32 cellular contexts compared by ENCODE assay signal in genomic region chr17:31880311-31880710, GRCh38. TPM values are rescaled to one million over a fixed set of nuclear protein-coding genes. Genes with fewer than 3 reads are reported as not detected.
DNase-seq lines count a peak whose midpoint lies in the region; ATAC-seq, FAIRE-seq and TF ChIP-seq lines count a peak whose summit lies in the region.
"Had no signal": no experiment of that assay in that cellular context is flagged by ENCODE, and none has a peak within 500 bp of the region (broad histone marks: within the 10 kb centered on the region; RNA-seq: fewer than 3 reads in every experiment).

No MANE protein-coding gene starts in this region.

- DNase-seq in activated CD4-positive, alpha-beta T cell treated with anti-CD3 and anti-CD28 coated beads for 36 hours = no peak
- no peak for DNase-seq in activated CD4-positive, alpha-beta T cell treated with anti-CD3 and anti-CD28 coated beads for 1 hour
- DNase-seq in nephron progenitor cell (no peak), small intestine (no peak), T1000 (lab: John Stamatoyannopoulos, UW) (no peak), KG1 (lab: John Stamatoyannopoulos, UW) (no peak)
- DNase-seq: 8988T; activated CD4-positive, CD25-positive, alpha-beta regulatory T cell treated with anti-CD3 and anti-CD28 coated beads, Interleukin-2, amount 50 U/mL, for 72 hours; activated CD8-positive, alpha-beta memory T cell treated with anti-CD3 and anti-CD28 coated beads for 24 hours; anterior cingulate cortex; CD4-positive, CD25-positive, alpha-beta regulatory T cell; colonic mucosa; DND-41; effector memory CD4-positive, alpha-beta T cell; erythroblast; Kasumi-1; mesendoderm; NCI-H1417 treated with DMSO at 0.1 percent for 48 hours; NCI-H2029 treated with DMSO at 0.1 percent for 48 hours; NCI-H524 treated with DMSO at 0.1 percent for 48 hours; NK-92 treated with Interleukin-12 subunit alpha and Interleukin-12 subunit beta, amount 100 ng/mL, for 24 hours; stimulated activated CD4-positive, alpha-beta T cell treated with anti-CD3 and anti-CD28 coated beads, Interleukin-12 subunit alpha, Interleukin-12 subunit beta, amount 100 ng/mL, for 4 hours; stimulated activated CD4-positive, alpha-beta T cell treated with anti-CD3 and anti-CD28 coated beads, Interleukin-2, amount 100 ng/mL, for 48 hours; trophoblast cell had no signal

- H3K9me3 Mint-ChIP-seq in activated CD4-positive, alpha-beta T cell treated with anti-CD3 and anti-CD28 coated beads for 36 hours (ENCODE audit: low read depth) = no peaks in the 10 kb centered on the region
- no peaks in the 10 kb centered on the region for H3K9me3 Mint-ChIP-seq in activated naive CD8-positive, alpha-beta T cell (ENCODE audit: low read depth)
- H3K9me3 Mint-ChIP-seq in nephron progenitor cell = no peaks in the 10 kb centered on the region
- H3K9me3 Mint-ChIP-seq: CD4-positive, CD25-positive, alpha-beta regulatory T cell; GM23338 had no signal

- no peak for TF ChIP-seq CTCF in nephron progenitor cell (IDR thresholded peaks at IDR 0.05)

- intact Hi-C loops in activated CD4-positive, alpha-beta T cell treated with anti-CD3 and anti-CD28 coated beads for 36 hours (cut with DNase I, micrococcal nuclease) = no loop called here

- WGBS in small intestine, 3 donors = 88 to 94% (median 90%) methylated on average over 8 of the region's 8 CpGs

- POLR2A ChIA-PET in activated CD4-positive, alpha-beta T cell treated with anti-CD3 and anti-CD28 coated beads for 36 hours (lab: Charles Lee) = interaction anchor here (0.6 kb wide), 1 partner anchor 33 kb away, joined by 6 read pairs; no protein-coding TSS in a partner anchor

- H3K27ac ChIP-seq in ACC112 (ENCODE audit: low read depth, low read length) (peak overlapping the region; percentile 5; the same call in 1 of the 2 replicates), small intestine (ENCODE audit: low read depth in 1 of 2, low read length in 1 of 2) (no peak overlapping the region)
- H3K27ac ChIP-seq: colonic mucosa, SK-N-MC had no signal

- H3K4me1 Mint-ChIP-seq in activated CD4-positive, alpha-beta T cell treated with anti-CD3 and anti-CD28 coated beads for 36 hours = peaks cover 25% of the 10 kb centered on the region
- peaks cover 25% of the 10 kb centered on the region for H3K4me1 Mint-ChIP-seq in activated naive CD8-positive, alpha-beta T cell (ENCODE audit: low read depth)
- no peaks in the 10 kb centered on the region for H3K4me1 Mint-ChIP-seq in nephron progenitor cell
- H3K4me1 Mint-ChIP-seq: GM23338 had no signal

- H3K9me3 ChIP-seq in small intestine (ENCODE audit: control insufficient read depth, low read depth) = no peaks in the 10 kb centered on the region
- H3K9me3 ChIP-seq: colonic mucosa had no signal

- CTCF ChIA-PET in activated CD4-positive, alpha-beta T cell treated with anti-CD3 and anti-CD28 coated beads for 36 hours (lab: Charles Lee) = interaction anchor here (0.6 kb wide), 1 partner anchor 1051 kb away, joined by 4 read pairs; no protein-coding TSS in a partner anchor

- no peak overlapping the region for H3K4me3 Mint-ChIP-seq in activated CD4-positive, alpha-beta T cell treated with anti-CD3 and anti-CD28 coated beads for 36 hours
- H3K4me3 Mint-ChIP-seq in activated naive CD8-positive, alpha-beta T cell = no peak overlapping the region
- no peak overlapping the region for H3K4me3 Mint-ChIP-seq in nephron progenitor cell
- H3K4me3 Mint-ChIP-seq: CD4-positive, CD25-positive, alpha-beta regulatory T cell; GM23338 had no signal

- H3K36me3 ChIP-seq in ACC112 (ENCODE audit: insufficient read depth, low read length) (peaks cover 19% of the 10 kb centered on the region), small intestine (ENCODE audit: control insufficient read depth in 2 of 2, insufficient read depth in 2 of 2, low read length in 2 of 2) (peaks cover 16 to 18% of the 10 kb centered on the region in 2 donors)

- no peaks in the 10 kb centered on the region for H3K27me3 Mint-ChIP-seq in activated CD4-positive, alpha-beta T cell treated with anti-CD3 and anti-CD28 coated beads for 36 hours
- H3K27me3 Mint-ChIP-seq in activated naive CD8-positive, alpha-beta T cell = no peaks in the 10 kb centered on the region
- H3K27me3 Mint-ChIP-seq in nephron progenitor cell (ENCODE audit: low read depth, poor library complexity) = peaks cover 2% of the 10 kb centered on the region
- H3K27me3 Mint-ChIP-seq: CD4-positive, CD25-positive, alpha-beta regulatory T cell; progenitor cell of endocrine pancreas had no signal

- H3K27me3 ChIP-seq in ACC112 (ENCODE audit: insufficient read depth, low read length) (no peaks in the 10 kb centered on the region), small intestine (ENCODE audit: control insufficient read depth in 2 of 2, insufficient read depth in 2 of 2, low read length in 2 of 2) (no peaks in the 10 kb centered on the region)
- H3K27me3 ChIP-seq: colonic mucosa had no signal

- H3K4me3 ChIP-seq in ACC112 (ENCODE audit: low read depth, low read length) = no peak overlapping the region
- no peak overlapping the region for H3K4me3 ChIP-seq in small intestine (ENCODE audit: low read depth in 1 of 2, low read length in 2 of 2)
- H3K4me3 ChIP-seq: colonic mucosa, GM23338, SK-N-MC had no signal

- no peaks in the 10 kb centered on the region for H3K79me2 ChIP-seq in ACC112 (ENCODE audit: control insufficient read depth, insufficient read depth, low read length, unreplicated experiment)

- H3K4me1 ChIP-seq in ACC112 (ENCODE audit: control insufficient read depth, insufficient read depth, low read length, unreplicated experiment) = peaks cover 21% of the 10 kb centered on the region
- H3K4me1 ChIP-seq in small intestine (ENCODE audit: control insufficient read depth in 2 of 2, insufficient read depth in 1 of 2, low read depth in 1 of 2, low read length in 1 of 2) = no peaks in the 10 kb centered on the region
- H3K4me1 ChIP-seq: colonic mucosa had no signal

- ATAC-seq in activated CD4-positive, alpha-beta T cell treated with anti-CD3 and anti-CD28 coated beads for 36 hours = no peak
- ATAC-seq: GM23338, sciatic nerve had no signal

- peak overlapping the region; percentile 70 for H3K27ac Mint-ChIP-seq in activated CD4-positive, alpha-beta T cell treated with anti-CD3 and anti-CD28 coated beads for 36 hours
- peak overlapping the region; percentile 35 for H3K27ac Mint-ChIP-seq in activated naive CD8-positive, alpha-beta T cell
- peak overlapping the region; percentile 43 for H3K27ac Mint-ChIP-seq in nephron progenitor cell
- H3K27ac Mint-ChIP-seq: GM23338, progenitor cell of endocrine pancreas had no signal

- no peak overlapping the region for H2AFZ ChIP-seq in ACC112 (ENCODE audit: low read length, unreplicated experiment)
- H2AFZ ChIP-seq: GM23338 had no signal

- FAIRE-seq in small intestine (lab: Jason Lieb, UNC) = no peak
- FAIRE-seq: bronchial epithelial cell, D721Med had no signal

- H3K36me3 Mint-ChIP-seq in activated CD4-positive, alpha-beta T cell treated with anti-CD3 and anti-CD28 coated beads for 36 hours (ENCODE audit: low read depth) = peaks cover 57% of the 10 kb centered on the region
- peaks cover 12% of the 10 kb centered on the region for H3K36me3 Mint-ChIP-seq in activated naive CD8-positive, alpha-beta T cell
- peaks cover 67% of the 10 kb centered on the region for H3K36me3 Mint-ChIP-seq in nephron progenitor cell (ENCODE audit: low read depth)

RNA-seq across cellular contexts. Expression of gene UTP6, which starts 21.2 kb away (rescaled TPM):
- total RNA-seq in activated CD4-positive, alpha-beta T cell treated with anti-CD3 and anti-CD28 coated beads for 36 hours = 100 to 1,000 TPM in 1 of 2 experiments, 10 to 100 TPM in 1; 93.5 to 125 TPM
- polyA plus RNA-seq in small intestine = 10 to 100 TPM; 35.4 to 43.4 (median 39.3) TPM

RNA-seq across cellular contexts. Expression of gene COPRS, which starts 21.3 kb away (rescaled TPM):
- 10 to 100 TPM; 35.0 to 41.3 TPM for total RNA-seq in activated CD4-positive, alpha-beta T cell treated with anti-CD3 and anti-CD28 coated beads for 36 hours
- polyA plus RNA-seq in small intestine = 10 to 100 TPM; 12.7 to 32.7 (median 31.6) TPM

RNA-seq across cellular contexts. Expression of gene SUZ12, which starts 56.5 kb away (rescaled TPM):
- 10 to 100 TPM; 67.2 to 77.1 TPM for total RNA-seq in activated CD4-positive, alpha-beta T cell treated with anti-CD3 and anti-CD28 coated beads for 36 hours
- polyA plus RNA-seq in small intestine = 10 to 100 TPM; 10.8 to 14.6 (median 13.0) TPM
